ENCODE assay signal across 17 cellular contexts in genomic region chr1:227562037-227562436, GRCh38.
"Had no signal": no experiment of that assay in that cellular context is flagged by ENCODE, and none has a peak within 500 bp of the region (broad histone marks: within the 10 kb centered on the region; RNA-seq: fewer than 3 reads in every experiment).

No MANE protein-coding gene starts in this region.

- H3K36me3 ChIP-seq: cardiac muscle cell, heart left ventricle, left lung, sigmoid colon, transverse colon had no signal

- H3K4me3 ChIP-seq: cardiac muscle cell, heart left ventricle, left lung, SJSA1, transverse colon had no signal

- H3K4me3 Mint-ChIP-seq: activated CD8-positive, alpha-beta T cell treated with anti-CD3 and anti-CD28 coated beads, Interleukin-2, amount 10 ng/mL, durations not matched to agents 7 days and 5 days had no signal

- H3K27me3 ChIP-seq: cardiac muscle cell, SJSA1 had no signal

- H3K27ac ChIP-seq: cardiac muscle cell, heart left ventricle, left lung, sigmoid colon, SJSA1, transverse colon, VCaP had no signal

- H3K27ac Mint-ChIP-seq: activated CD8-positive, alpha-beta T cell treated with anti-CD3 and anti-CD28 coated beads, Interleukin-2, amount 10 ng/mL, durations not matched to agents 7 days and 5 days; activated naive CD8-positive, alpha-beta T cell treated with anti-CD3 and anti-CD28 coated beads, Interleukin-2, amount 10 ng/mL, durations not matched to agents 7 days and 5 days; activated T-helper 2 cell treated with anti-CD3 and anti-CD28 coated beads, Interferon-gamma antibody, Interleukin-2, Interleukin-4, amounts not matched to agents 10 μg/mL and 5 μg/mL and 100 μg/mL, durations not matched to agents 14 hours and 24 hours and 36 hours had no signal

- DNase-seq: activated CD8-positive, alpha-beta T cell treated with anti-CD3 and anti-CD28 coated beads, Interleukin-2, amount 10 ng/mL, durations not matched to agents 7 days and 5 days; activated naive CD8-positive, alpha-beta T cell treated with anti-CD3 and anti-CD28 coated beads, Interleukin-2, amount 10 ng/mL, durations not matched to agents 7 days and 5 days; foreskin melanocyte; heart left ventricle; islet precursor cell; left lung; mesendoderm; sigmoid colon; stimulated activated CD4-positive, alpha-beta T cell treated with anti-CD3 and anti-CD28 coated beads, Interleukin-2, amount 100 ng/mL, for 24 hours; stimulated activated naive CD4-positive, alpha-beta T cell; substantia nigra; T-helper 1 cell; transverse colon had no signal

- H3K9me3 Mint-ChIP-seq: activated T-helper 2 cell treated with anti-CD3 and anti-CD28 coated beads, Interferon-gamma antibody, Interleukin-2, Interleukin-4, amounts not matched to agents 10 μg/mL and 5 μg/mL and 100 μg/mL, durations not matched to agents 14 hours and 24 hours and 36 hours had no signal

- H3K9me3 ChIP-seq: heart left ventricle, sigmoid colon, transverse colon had no signal
